Comparison of ENCODE assay signal across 14 cellular contexts in genomic region chr5:159463590-159464321, GRCh38.
DNase-seq lines count a peak whose midpoint lies in the region; FAIRE-seq and TF ChIP-seq lines count a peak whose summit lies in the region.
"Had no signal": no experiment of that assay in that cellular context is flagged by ENCODE, and none has a peak within 500 bp of the region (broad histone marks: within the 10 kb centered on the region; RNA-seq: fewer than 3 reads in every experiment).

No MANE protein-coding gene starts in this region.

- POLR2A ChIA-PET in CD8-positive, alpha-beta memory T cell (lab: Charles Lee): no interaction called here

- H3K27ac ChIP-seq in CD8-positive, alpha-beta memory T cell (ENCODE audit: low read depth, low read length): no peak overlapping the region
- H3K27ac ChIP-seq in kidney (ENCODE audit: low read depth in 2 of 2, low read length in 2 of 2): no peak overlapping the region
- H3K27ac ChIP-seq: stomach had no signal

- no peak overlapping the region for H3K4me3 Mint-ChIP-seq in CD8-positive, alpha-beta memory T cell
- H3K4me3 Mint-ChIP-seq: activated B cell treated with CpG ODN at 0.5 μM for 24 hours had no signal

- H3K9me3 Mint-ChIP-seq in CD8-positive, alpha-beta memory T cell: no peaks in the 10 kb centered on the region
- H3K9me3 Mint-ChIP-seq: activated B cell treated with CpG ODN at 0.5 μM for 24 hours had no signal

- peaks cover 7 to 24% (median 10%) of the 10 kb centered on the region in 3 donors for H3K4me1 Mint-ChIP-seq in CD8-positive, alpha-beta memory T cell

- CTCF ChIA-PET in CD8-positive, alpha-beta memory T cell (lab: Charles Lee): interaction anchor here (1.1 kb wide), 1 partner anchor 22 kb away, joined by 3 read pairs; no protein-coding TSS in a partner anchor

- FAIRE-seq in HTR-8/SVneo (lab: Jason Lieb, UNC) (no peak), kidney (lab: Jason Lieb, UNC) (no peak)
- FAIRE-seq: endometrium, GM12878 had no signal

- H3K9me3 ChIP-seq in CD8-positive, alpha-beta memory T cell (ENCODE audit: low read length): no peaks in the 10 kb centered on the region
- H3K9me3 ChIP-seq in kidney (ENCODE audit: control insufficient read depth in 1 of 2, low read length in 2 of 2): no peaks in the 10 kb centered on the region
- H3K9me3 ChIP-seq: stomach had no signal

- H3K27ac Mint-ChIP-seq in CD8-positive, alpha-beta memory T cell: no peak overlapping the region
- H3K27ac Mint-ChIP-seq: activated B cell treated with CpG ODN at 0.5 μM for 24 hours had no signal

- H3K36me3 Mint-ChIP-seq in CD8-positive, alpha-beta memory T cell: peaks cover 0 to 8% (median 4%) of the 10 kb centered on the region in 3 donors

- no peaks in the 10 kb centered on the region for H3K27me3 ChIP-seq in CD8-positive, alpha-beta memory T cell (ENCODE audit: insufficient read depth, low read length, poor library complexity, severe bottlenecking)
- H3K27me3 ChIP-seq: stomach had no signal

- peaks cover 5% of the 10 kb centered on the region for H3K4me1 ChIP-seq in CD8-positive, alpha-beta memory T cell (ENCODE audit: insufficient read depth, low read length)
- no peaks in the 10 kb centered on the region for H3K4me1 ChIP-seq in kidney (ENCODE audit: control insufficient read depth in 1 of 2, insufficient read depth in 1 of 2, low read depth in 1 of 2, low read length in 2 of 2)

- peaks cover 5 to 15% of the 10 kb centered on the region in 2 donors for H3K27me3 Mint-ChIP-seq in CD8-positive, alpha-beta memory T cell
- H3K27me3 Mint-ChIP-seq: activated B cell treated with CpG ODN at 0.5 μM for 24 hours had no signal

- TF ChIP-seq CTCF in AG09319 (IDR thresholded peaks at IDR 0.05; ENCODE audit: low read depth, low read length) (no peak), kidney (IDR thresholded peaks at IDR 0.05; ENCODE audit: borderline replicate concordance, extremely low read depth, insufficient read depth) (no peak)

- DNase-seq in AG09319 (ENCODE audit: extremely low read depth, low read depth): peak; percentile 87
- peak; percentile 19 for DNase-seq in HTR-8/SVneo (ENCODE audit: insufficient read length, low spot score)
- DNase-seq in SW480 (ENCODE audit: low spot score): peak; percentile 49
- DNase-seq in islet precursor cell: peak; percentile 59
- no peak for DNase-seq in NCI-H345 (lab: John Stamatoyannopoulos, UW)
- no peak for DNase-seq in activated CD4-positive, alpha-beta T cell treated with anti-CD3 and anti-CD28 coated beads, Interleukin-2, amount 50 U/mL, for 4 hours
- no peak for DNase-seq in CD8-positive, alpha-beta memory T cell
- no peak for DNase-seq in kidney
- DNase-seq: activated B cell treated with CpG ODN at 0.5 μM for 24 hours; activated naive CD4-positive, alpha-beta T cell; DND-41; stomach had no signal

- H3K9ac ChIP-seq in kidney (ENCODE audit: low read length in 2 of 2): no peak overlapping the region

- no peaks in the 10 kb centered on the region for H3K36me3 ChIP-seq in CD8-positive, alpha-beta memory T cell (ENCODE audit: insufficient read depth, low read length)
- H3K36me3 ChIP-seq in kidney (ENCODE audit: control insufficient read depth in 1 of 2, insufficient read depth in 2 of 2, low read length in 2 of 2): no peaks in the 10 kb centered on the region
- H3K36me3 ChIP-seq: stomach had no signal

- intact Hi-C loops in kidney (cut with DNase I): no loop called here

- H3K4me3 ChIP-seq in CD8-positive, alpha-beta memory T cell (ENCODE audit: low read length): no peak overlapping the region
- no peak overlapping the region for H3K4me3 ChIP-seq in kidney (ENCODE audit: low read length in 2 of 2)
- H3K4me3 ChIP-seq: GM12878, stomach had no signal

Comparison
In these comparisons a context has a peak if more than half of its experiments do, and no peak if none do; other contexts are left out.
1. DNase-seq: peak in AG09319 (single experiment), HTR-8/SVneo (single experiment), SW480 (single experiment) and islet precursor cell (single experiment); none in NCI-H345 (single experiment), activated CD4-positive, alpha-beta T cell treated with anti-CD3 and anti-CD28 coated beads, Interleukin-2, amount 50 U/mL, for 4 hours (0 of 2), CD8-positive, alpha-beta memory T cell (0 of 5) and kidney (single experiment).